In genomic region chr10:75404023-75404334, GRCh38 we compare ENCODE assay signal across 9 cellular contexts. TPM values are rescaled to one million over a fixed set of nuclear protein-coding genes. Genes with fewer than 3 reads are reported as not detected.
DNase-seq lines count a peak whose midpoint lies in the region; ATAC-seq and TF ChIP-seq lines count a peak whose summit lies in the region.
"Had no signal": no experiment of that assay in that cellular context is flagged by ENCODE, and none has a peak within 500 bp of the region (broad histone marks: within the 10 kb centered on the region; RNA-seq: fewer than 3 reads in every experiment).

No MANE protein-coding gene starts in this region.

- H3K36me3 ChIP-seq in naive thymus-derived CD4-positive, alpha-beta T cell (ENCODE audit: control insufficient read depth in 2 of 3, insufficient read depth in 3 of 3, low read length in 3 of 3) = no peaks in the 10 kb centered on the region
- no peaks in the 10 kb centered on the region for H3K36me3 ChIP-seq in effector memory CD4-positive, alpha-beta T cell (ENCODE audit: control insufficient read depth, insufficient read depth, low read length)

- intact Hi-C loops in dorsolateral prefrontal cortex (cut with DNase I) = loop anchor here (5.0 to 10.0 kb wide), 4 partner anchors 401 to 1143 kb away; no protein-coding TSS in a partner anchor
- intact Hi-C loops in naive thymus-derived CD4-positive, alpha-beta T cell (cut with micrococcal nuclease) = loop anchor here (5.0 to 10.0 kb wide), 4 partner anchors 633 to 1708 kb away; no protein-coding TSS in a partner anchor

- peak overlapping the region; percentile 1 to 89 (median 44) for H3K4me3 Mint-ChIP-seq in naive thymus-derived CD4-positive, alpha-beta T cell

- H3K4me3 ChIP-seq in AG04450 (ENCODE audit: low read depth, low read length) (peak overlapping the region; percentile 100; the same call in 1 of the 2 replicates), HL-60 (replicated peaks; ENCODE audit: insufficient read depth, low read length) (peak overlapping the region; percentile 69), dorsolateral prefrontal cortex (peak overlapping the region in 57 of 59 donors; percentile 15 to 93 (median 81))
- H3K4me3 ChIP-seq in naive thymus-derived CD4-positive, alpha-beta T cell (ENCODE audit: low read length) = no peak overlapping the region
- no peak overlapping the region for H3K4me3 ChIP-seq in effector memory CD4-positive, alpha-beta T cell (ENCODE audit: insufficient read depth, low read depth, low read length, poor library complexity, severe bottlenecking)

- peaks cover 27 to 50% (median 42%) of the 10 kb centered on the region in 7 donors for H3K4me1 Mint-ChIP-seq in naive thymus-derived CD4-positive, alpha-beta T cell

- H3K27me3 Mint-ChIP-seq in naive thymus-derived CD4-positive, alpha-beta T cell = peaks cover 47 to 76% (median 56%) of the 10 kb centered on the region in 5 donors

- DNase-seq in AG04450 (ENCODE audit: low read depth, low spot score) = no peak
- no peak for DNase-seq in HL-60 (ENCODE audit: low read depth in 1 of 2, low spot score in 1 of 2)
- DNase-seq in dorsolateral prefrontal cortex = no peak
- no peak for DNase-seq in naive thymus-derived CD4-positive, alpha-beta T cell
- DNase-seq in GM03348 (ENCODE audit: low spot score) = no peak
- DNase-seq in stimulated activated CD4-positive, alpha-beta T cell treated with anti-CD3 and anti-CD28 coated beads, Interleukin-12 subunit alpha, Interleukin-12 subunit beta, amount 100 ng/mL, for 4 hours = no peak
- no peak for DNase-seq in effector memory CD4-positive, alpha-beta T cell
- no peak for DNase-seq in stimulated activated CD4-positive, alpha-beta T cell treated with anti-CD3 and anti-CD28 coated beads, Interleukin-4, amount 100 ng/mL, for 1 hour

- CTCF ChIA-PET in AG04450 (lab: Charles Lee) = no interaction called here
- CTCF ChIA-PET in naive thymus-derived CD4-positive, alpha-beta T cell (lab: Charles Lee) = interaction anchor here (0.6 kb wide), 1 partner anchor 1580 kb away, joined by 3 read pairs; no protein-coding TSS in a partner anchor

- H3K4me1 ChIP-seq in naive thymus-derived CD4-positive, alpha-beta T cell (ENCODE audit: control insufficient read depth in 2 of 2, insufficient read depth in 2 of 2, low read length in 2 of 2) = peaks cover 6 to 24% of the 10 kb centered on the region in 2 donors
- peaks cover 40% of the 10 kb centered on the region for H3K4me1 ChIP-seq in effector memory CD4-positive, alpha-beta T cell (ENCODE audit: control insufficient read depth, insufficient read depth, low read length, poor library complexity, severe bottlenecking)

- no peak for ATAC-seq in naive thymus-derived CD4-positive, alpha-beta T cell

- H3K9me3 Mint-ChIP-seq in naive thymus-derived CD4-positive, alpha-beta T cell = peaks cover 0 to 6% (median 1%) of the 10 kb centered on the region in 11 donors

- H3K36me3 Mint-ChIP-seq in naive thymus-derived CD4-positive, alpha-beta T cell = peaks cover 0 to 7% (median 4%) of the 10 kb centered on the region in 5 donors

- H3K9me3 ChIP-seq in AG04450 (ENCODE audit: control insufficient read depth, insufficient read depth, low read length) = peaks cover 34% of the 10 kb centered on the region
- H3K9me3 ChIP-seq in naive thymus-derived CD4-positive, alpha-beta T cell (ENCODE audit: control insufficient read depth in 2 of 3, low read length in 3 of 3) = no peaks in the 10 kb centered on the region
- H3K9me3 ChIP-seq in effector memory CD4-positive, alpha-beta T cell (ENCODE audit: control insufficient read depth, low read length) = no peaks in the 10 kb centered on the region

- peak overlapping the region in 1 of 9 donors; percentile 3 for H3K27ac Mint-ChIP-seq in naive thymus-derived CD4-positive, alpha-beta T cell

- POLR2A ChIA-PET in AG04450 (lab: Yijun Ruan, JAX) = interaction anchor here (0.7 kb wide), 1 partner anchor 848 kb away, joined by 5 read pairs; no protein-coding TSS in a partner anchor
- POLR2A ChIA-PET in naive thymus-derived CD4-positive, alpha-beta T cell (lab: Charles Lee) = no interaction called here

- TF ChIP-seq CTCF in AG04450 (IDR thresholded peaks at IDR 0.05; ENCODE audit: low read depth, low read length) = no peak
- no peak for TF ChIP-seq CTCF in HL-60 (IDR thresholded peaks at IDR 0.05; ENCODE audit: insufficient read depth, low read length)
- TF ChIP-seq CTCF in dorsolateral prefrontal cortex (IDR thresholded peaks at IDR 0.05 in 54 of 56, conservative IDR thresholded peaks at IDR 0.05 in 2 of 56; ENCODE audit: low read depth in 1 of 56, partially characterized antibody in 56 of 56) = no peak

- peaks cover 57% of the 10 kb centered on the region for H3K27me3 ChIP-seq in AG04450 (ENCODE audit: control insufficient read depth, insufficient read depth, low read length)
- H3K27me3 ChIP-seq in HL-60 (ENCODE audit: insufficient read depth, poor library complexity, severe bottlenecking) = no peaks in the 10 kb centered on the region
- peaks cover 0 to 72% (median 54%) of the 10 kb centered on the region in 45 donors for H3K27me3 ChIP-seq in dorsolateral prefrontal cortex
- H3K27me3 ChIP-seq in naive thymus-derived CD4-positive, alpha-beta T cell (ENCODE audit: control insufficient read depth in 2 of 2, insufficient read depth in 2 of 2, low read length in 2 of 2) = peaks cover 0 to 14% of the 10 kb centered on the region in 2 donors
- H3K27me3 ChIP-seq in effector memory CD4-positive, alpha-beta T cell (replicated peaks; ENCODE audit: control insufficient read depth, insufficient read depth, low read length, poor library complexity, severe bottlenecking) = peaks cover 79% of the 10 kb centered on the region

- H3K27ac ChIP-seq in AG04450 (ENCODE audit: low read depth, low read length) = no peak overlapping the region
- H3K27ac ChIP-seq in HL-60 (replicated peaks) = no peak overlapping the region
- peak overlapping the region in 20 of 59 donors; percentile 18 to 99 (median 93) for H3K27ac ChIP-seq in dorsolateral prefrontal cortex
- H3K27ac ChIP-seq in naive thymus-derived CD4-positive, alpha-beta T cell (ENCODE audit: low read depth, low read length) = no peak overlapping the region
- no peak overlapping the region for H3K27ac ChIP-seq in effector memory CD4-positive, alpha-beta T cell (ENCODE audit: insufficient read depth, low read length, poor library complexity, severe bottlenecking)

RNA-seq across cellular contexts. Expression of gene ZNF503, which starts 2.4 kb away (rescaled TPM):
- polyA plus RNA-seq in AG04450 (2011; rRNA removed) = 2.5 and 3.3 TPM in 2 replicates
- 1.8 and 1.9 TPM in 2 replicates for polyA minus RNA-seq in AG04450 (2011; rRNA and poly(A)+ RNA removed)
- total RNA-seq in dorsolateral prefrontal cortex = 10 to 100 TPM in 49 of 120 experiments, 1 to 10 TPM in 71; 3.5 to 16.7 (median 9.6) TPM
- 1 to 10 TPM in 1 of 5 experiments, under 1 TPM in 3, not detected in 1; 0.07 to 3.6 (median 0.54) TPM for total RNA-seq in naive thymus-derived CD4-positive, alpha-beta T cell
- not detected for polyA plus RNA-seq in naive thymus-derived CD4-positive, alpha-beta T cell

RNA-seq across cellular contexts. Expression of gene LRMDA, which starts 27.4 kb away (rescaled TPM):
- 0.05 and 0.12 TPM in 2 replicates for polyA plus RNA-seq in AG04450 (2011; rRNA removed)
- polyA minus RNA-seq in AG04450 (2011; rRNA and poly(A)+ RNA removed) = not detected in 2 replicates
- 10 to 100 TPM in 54 of 120 experiments, 1 to 10 TPM in 66; 2.8 to 27.7 (median 9.5) TPM for total RNA-seq in dorsolateral prefrontal cortex
- 10 to 100 TPM in 1 of 5 experiments, 1 to 10 TPM in 1, under 1 TPM in 1, not detected in 2; 0.57 to 14.9 (median 3.0) TPM for total RNA-seq in naive thymus-derived CD4-positive, alpha-beta T cell
- not detected for polyA plus RNA-seq in naive thymus-derived CD4-positive, alpha-beta T cell
- total RNA-seq: T-helper 2 cell treated with Interferon-gamma antibody and Interleukin-4, amounts not matched to agents 100 ng/mL and 5 ng/mL, for 36 hours had no signal

Comparison
In these comparisons a context has a peak if more than half of its experiments do, and no peak if none do; other contexts are left out.
1. H3K4me3 ChIP-seq: peak in AG04450 (single experiment), HL-60 (single experiment) and dorsolateral prefrontal cortex (57 of 59); none in naive thymus-derived CD4-positive, alpha-beta T cell (single experiment) and effector memory CD4-positive, alpha-beta T cell (single experiment).